ENCODE assay signal across 23 cellular contexts in the genomic region with DNA sequence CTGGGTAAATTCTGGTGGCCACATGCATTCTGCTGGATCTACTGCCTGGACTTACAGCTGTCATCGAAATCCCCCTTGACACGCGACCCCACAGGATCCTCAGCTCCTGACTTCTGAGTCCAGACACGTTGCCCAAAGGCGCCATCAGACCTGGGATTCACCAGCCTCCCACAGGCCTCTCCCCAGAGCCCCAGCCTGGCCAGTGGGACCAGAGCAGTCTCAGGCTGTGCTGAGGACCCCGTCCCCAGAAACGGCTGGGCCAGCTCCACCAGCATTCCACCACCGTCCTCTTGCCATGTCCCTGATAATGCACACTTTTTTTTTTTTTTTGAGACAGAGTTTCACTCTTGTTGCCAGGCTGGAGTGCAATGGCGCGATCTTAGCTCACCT.
"Had no signal": no experiment of that assay in that cellular context is flagged by ENCODE, and none has a peak within 500 bp of the region (broad histone marks: within the 10 kb centered on the region; RNA-seq: fewer than 3 reads in every experiment).

No MANE protein-coding gene starts in this region.

- H3K9ac ChIP-seq: KMS-11, SK-N-SH had no signal

- H3K4me2 ChIP-seq: KMS-11, SK-N-SH had no signal

- DNase-seq: IMR-90, MV-4-11, NCI-H1048, NCI-H1105, NCI-H1417 treated with DMSO at 0.1 percent for 48 hours, NCI-H146, NCI-H1694 treated with DMSO at 0.1 percent for 48 hours, NCI-H1930, NCI-H2081, NCI-H2107, NCI-H2171, NCI-H226, NCI-H446, NCI-H510A, NCI-H524 treated with DMSO at 0.1 percent for 48 hours, NCI-H774, RPMI8226, SHP77, SK-N-SH, SW 1271 had no signal

- H3K27ac ChIP-seq: KMS-11 had no signal

- ATAC-seq: HepG2 had no signal

- FAIRE-seq: HepG2, RCC 7860 had no signal

- H3K9me3 ChIP-seq: SK-N-SH had no signal
